26 cellular contexts compared by ENCODE assay signal in genomic region chr13:112128052-112128610, GRCh38.
"Had no signal": no experiment of that assay in that cellular context is flagged by ENCODE, and none has a peak within 500 bp of the region (broad histone marks: within the 10 kb centered on the region; RNA-seq: fewer than 3 reads in every experiment).

No MANE protein-coding gene starts in this region.

- H3K9me3 ChIP-seq: ascending aorta, body of pancreas, SJCRH30, SK-N-SH had no signal

- H3K27me3 ChIP-seq: ascending aorta, SJCRH30 had no signal

- H3K9ac ChIP-seq: KMS-11, SK-N-SH had no signal

- H3K4me3 Mint-ChIP-seq: activated CD4-positive, alpha-beta T cell treated with anti-CD3 and anti-CD28 coated beads for 36 hours; activated CD8-positive, alpha-beta T cell treated with anti-CD3 and anti-CD28 coated beads for 36 hours; activated naive CD8-positive, alpha-beta T cell treated with anti-CD3 and anti-CD28 coated beads, Interleukin-2, amount 50 U/mL, for 24 hours had no signal

- H3K4me2 ChIP-seq: KMS-11, SK-N-SH had no signal

- H3K4me1 Mint-ChIP-seq: activated CD4-positive, alpha-beta T cell treated with anti-CD3 and anti-CD28 coated beads for 36 hours; activated naive CD8-positive, alpha-beta T cell treated with anti-CD3 and anti-CD28 coated beads, Interleukin-2, amount 50 U/mL, for 24 hours had no signal

- DNase-seq: activated CD4-positive, alpha-beta T cell treated with anti-CD3 and anti-CD28 coated beads for 36 hours; activated CD4-positive, alpha-beta T cell treated with anti-CD3 and anti-CD28 coated beads, Interleukin-2, amount 50 U/mL, for 1 hour; activated CD8-positive, alpha-beta memory T cell treated with anti-CD3 and anti-CD28 coated beads, Interleukin-2, amount 50 U/mL, for 4 hours; activated CD8-positive, alpha-beta T cell treated with anti-CD3 and anti-CD28 coated beads for 36 hours; activated naive CD4-positive, alpha-beta T cell treated with Interleukin-2 at 50 U/mL for 16 hours; activated naive CD8-positive, alpha-beta T cell treated with anti-CD3 and anti-CD28 coated beads, Interleukin-2, amount 50 U/mL, for 24 hours; amniotic stem cell; body of pancreas; NCI-H1092; NCI-H1417 treated with DMSO at 0.1 percent for 48 hours; NCI-H1694 treated with DMSO at 0.1 percent for 48 hours; NCI-H2029 treated with DMSO at 0.1 percent for 48 hours; NCI-H510A treated with DMSO at 0.1 percent for 48 hours; NCI-H69; NK-92 treated with Interleukin-12 subunit alpha and Interleukin-12 subunit beta, amount 100 ng/mL, for 24 hours; OCI-M1; Right ventricle myocardium superior; RPMI8226; SJCRH30; SK-N-SH; T-helper 1 cell had no signal

- H3K4me1 ChIP-seq: ascending aorta, body of pancreas had no signal

- H3K36me3 ChIP-seq: ascending aorta, SJCRH30 had no signal

- H3K4me3 ChIP-seq: ascending aorta, body of pancreas, SJCRH30 had no signal

- H3K36me3 Mint-ChIP-seq: activated naive CD4-positive, alpha-beta T cell treated with anti-CD3 and anti-CD28 coated beads, Interleukin-2, amount 50 U/mL, for 72 hours had no signal

- ATAC-seq: activated CD4-positive, alpha-beta T cell treated with anti-CD3 and anti-CD28 coated beads for 36 hours; activated CD8-positive, alpha-beta T cell treated with anti-CD3 and anti-CD28 coated beads for 36 hours; activated naive CD4-positive, alpha-beta T cell treated with anti-CD3 and anti-CD28 coated beads, Interleukin-2, amount 50 U/mL, for 72 hours; activated naive CD8-positive, alpha-beta T cell treated with anti-CD3 and anti-CD28 coated beads, Interleukin-2, amount 50 U/mL, for 24 hours; body of pancreas; Panc1 had no signal

- H3K27ac ChIP-seq: ascending aorta, body of pancreas, KMS-11, SJCRH30, VCaP had no signal

- H3K9me3 Mint-ChIP-seq: activated CD8-positive, alpha-beta T cell treated with anti-CD3 and anti-CD28 coated beads for 36 hours; activated naive CD4-positive, alpha-beta T cell treated with anti-CD3 and anti-CD28 coated beads, Interleukin-2, amount 50 U/mL, for 72 hours; activated naive CD8-positive, alpha-beta T cell treated with anti-CD3 and anti-CD28 coated beads, Interleukin-2, amount 50 U/mL, for 24 hours had no signal

- H3K27ac Mint-ChIP-seq: activated CD4-positive, alpha-beta T cell treated with anti-CD3 and anti-CD28 coated beads for 36 hours; activated CD8-positive, alpha-beta T cell treated with anti-CD3 and anti-CD28 coated beads for 36 hours; activated naive CD4-positive, alpha-beta T cell treated with anti-CD3 and anti-CD28 coated beads, Interleukin-2, amount 50 U/mL, for 72 hours; activated naive CD8-positive, alpha-beta T cell treated with anti-CD3 and anti-CD28 coated beads, Interleukin-2, amount 50 U/mL, for 24 hours had no signal
